Comparison of ENCODE assay signal across 20 cellular contexts in the genomic region with DNA sequence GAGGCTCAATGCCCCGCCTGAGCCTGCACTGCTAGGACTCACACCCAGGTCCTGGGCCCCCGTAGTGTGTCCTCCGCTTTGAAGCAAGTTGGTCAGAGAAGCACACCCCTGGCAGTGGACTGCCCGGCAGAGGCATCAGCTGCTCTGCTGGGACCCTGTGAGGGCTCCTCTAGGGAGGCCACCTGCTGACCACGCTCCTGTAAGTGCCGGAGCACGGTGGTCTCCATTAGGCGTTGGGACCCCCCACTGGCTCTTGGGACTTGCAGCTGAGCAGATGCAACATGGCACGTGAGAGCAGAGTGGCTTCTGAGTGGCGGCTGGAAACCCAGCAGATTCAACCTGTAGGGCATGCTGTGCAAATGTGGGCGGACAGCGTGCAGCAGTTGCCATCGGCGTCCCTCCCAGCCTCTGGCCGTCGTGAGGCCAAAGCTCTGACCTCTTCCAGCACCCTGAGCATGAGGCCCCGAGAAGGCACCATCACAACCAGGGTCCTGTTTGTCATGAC. TPM values are rescaled to one million over a fixed set of nuclear protein-coding genes. Genes with fewer than 3 reads are reported as not detected.
DNase-seq lines count a peak whose midpoint lies in the region; ATAC-seq and TF ChIP-seq lines count a peak whose summit lies in the region.
"Had no signal": no experiment of that assay in that cellular context is flagged by ENCODE, and none has a peak within 500 bp of the region (broad histone marks: within the 10 kb centered on the region; RNA-seq: fewer than 3 reads in every experiment).

No MANE protein-coding gene starts in this region.

- H3K27me3 Mint-ChIP-seq in endodermal cell (ENCODE audit: insufficient read depth), result peaks cover 52% of the 10 kb centered on the region

- no peaks in the 10 kb centered on the region for H4K20me1 ChIP-seq in SK-N-SH (ENCODE audit: insufficient read depth)
- H4K20me1 ChIP-seq in DND-41 (ENCODE audit: insufficient read depth, low read length), result no peaks in the 10 kb centered on the region

- no peaks in the 10 kb centered on the region for H3K36me3 Mint-ChIP-seq in endodermal cell (ENCODE audit: low read depth)

- no peak overlapping the region for H3K27ac Mint-ChIP-seq in endodermal cell

- H3K4me1 Mint-ChIP-seq in endodermal cell, result no peaks in the 10 kb centered on the region

- TF ChIP-seq EP300 in SK-N-SH (IDR thresholded peaks at IDR 0.05; ENCODE audit: borderline replicate concordance in 1 of 2, low read depth in 1 of 2, low read length in 1 of 2), result no peak

- H3K4me1 ChIP-seq in SK-N-SH (ENCODE audit: control insufficient read depth in 1 of 2, insufficient read depth in 2 of 2, low read depth in 1 of 2, low read length in 1 of 2) (peaks cover 0 to 21% of the 10 kb centered on the region in 2 experiments; a peak in 1 of 4 replicates), DND-41 (ENCODE audit: insufficient read depth, low read length) (peaks cover 33% of the 10 kb centered on the region), endodermal cell (ENCODE audit: control insufficient read depth, insufficient read depth, low read length) (peaks cover 3% of the 10 kb centered on the region), prostate gland (replicated peaks) (no peaks in the 10 kb centered on the region)

- ATAC-seq in SK-N-SH treated with all-trans-retinoic acid at 6 μM for 48 hours, result no peak
- ATAC-seq in DND-41 (ENCODE audit: insufficient read depth, low read depth), result no peak

- TF ChIP-seq CTCF in SK-N-SH (IDR thresholded peaks at IDR 0.05), result no peak
- TF ChIP-seq CTCF in DND-41 (IDR thresholded peaks at IDR 0.05; ENCODE audit: borderline replicate concordance, extremely low read depth, low read length, poor library complexity, severe bottlenecking), result no peak
- TF ChIP-seq CTCF in endodermal cell (conservative IDR thresholded peaks at IDR 0.05), result no peak
- TF ChIP-seq CTCF in prostate gland (IDR thresholded peaks at IDR 0.05), result no peak

- H3K4me2 ChIP-seq in SK-N-SH, result no peak overlapping the region
- peak overlapping the region; percentile 27 for H3K4me2 ChIP-seq in DND-41 (ENCODE audit: insufficient read depth, low read length)

- no peaks in the 10 kb centered on the region for H3K36me3 ChIP-seq in SK-N-SH (replicated peaks in 1 of 2; ENCODE audit: control insufficient read depth in 1 of 2, insufficient read depth in 2 of 2, low read length in 1 of 2)
- no peaks in the 10 kb centered on the region for H3K36me3 ChIP-seq in DND-41 (ENCODE audit: insufficient read depth, low read length)
- H3K36me3 ChIP-seq in endodermal cell (ENCODE audit: control insufficient read depth, insufficient read depth, low read length), result no peaks in the 10 kb centered on the region
- no peaks in the 10 kb centered on the region for H3K36me3 ChIP-seq in prostate gland

- H3K9ac ChIP-seq in SK-N-SH (no peak overlapping the region), DND-41 (ENCODE audit: low read depth, low read length) (peak overlapping the region; percentile 38), endodermal cell (ENCODE audit: extremely low read depth, low read length, poor library complexity, severe bottlenecking) (no peak overlapping the region)

- H3K4me3 Mint-ChIP-seq in endodermal cell, result no peak overlapping the region

- H3F3A ChIP-seq in SK-N-SH (replicated peaks; ENCODE audit: insufficient read depth), result no peaks in the 10 kb centered on the region

- H3K9me2 ChIP-seq in SK-N-SH, result no peaks in the 10 kb centered on the region

- no peak for TF ChIP-seq RAD21 in SK-N-SH (IDR thresholded peaks at IDR 0.05; ENCODE audit: low read length)

- POLR2A ChIA-PET in SK-N-SH (lab: Yijun Ruan, JAX), result no interaction called here

- H3K27ac ChIP-seq in SK-N-SH (ENCODE audit: low read depth in 2 of 2, low read length in 1 of 2), result no peak overlapping the region
- peak overlapping the region; percentile 73 for H3K27ac ChIP-seq in DND-41 (ENCODE audit: low read length)
- no peak overlapping the region for H3K27ac ChIP-seq in endodermal cell (ENCODE audit: low read depth, low read length)
- H3K27ac ChIP-seq in prostate gland, result no peak overlapping the region
- H3K27ac ChIP-seq: 22Rv1 had no signal

- no peak for TF ChIP-seq POLR2A in prostate gland (IDR thresholded peaks at IDR 0.05)

- intact Hi-C loops in posterior vena cava (cut with DNase I) (loop anchor here in 1 of 2 donors (10.0 kb wide), 1 partner anchor 177 kb away; no protein-coding TSS in a partner anchor), prostate gland (cut with DNase I) (no loop called here)

- H3K4me3 ChIP-seq in SK-N-SH (ENCODE audit: low read depth in 2 of 2, low read length in 1 of 2), result no peak overlapping the region
- no peak overlapping the region for H3K4me3 ChIP-seq in DND-41 (ENCODE audit: low read depth in 1 of 2, low read length in 2 of 2)
- no peak overlapping the region for H3K4me3 ChIP-seq in endodermal cell (ENCODE audit: low read length)
- no peak overlapping the region for H3K4me3 ChIP-seq in prostate gland
- H3K4me3 ChIP-seq: K562 had no signal

- WGBS in SK-N-SH (ENCODE audit: low lambda C conversion rate), result 63% methylated on average over 12 of the region's 17 CpGs
- WGBS in endodermal cell (ENCODE audit: insufficient coverage in 1 of 2, insufficient read length in 1 of 2), 2 experiments, result 85 to 91% methylated on average over 14 to 17 of the region's 17 CpGs
- 83% methylated on average over 17 of the region's 17 CpGs for WGBS in prostate gland

- peaks cover 25% of the 10 kb centered on the region for H3K27me3 ChIP-seq in SK-N-SH (ENCODE audit: insufficient read depth)
- H3K27me3 ChIP-seq in DND-41 (ENCODE audit: insufficient read depth, low read length, poor library complexity), result no peaks in the 10 kb centered on the region
- peaks cover 77% of the 10 kb centered on the region for H3K27me3 ChIP-seq in endodermal cell (ENCODE audit: control insufficient read depth, insufficient read depth, low read length, poor library complexity, severe bottlenecking)
- H3K27me3 ChIP-seq in prostate gland (replicated peaks; ENCODE audit: insufficient read depth), result peaks cover 8% of the 10 kb centered on the region

- no peaks in the 10 kb centered on the region for H3K9me3 ChIP-seq in SK-N-SH
- no peaks in the 10 kb centered on the region for H3K9me3 ChIP-seq in DND-41 (ENCODE audit: insufficient read depth, low read length, severe bottlenecking)
- no peaks in the 10 kb centered on the region for H3K9me3 ChIP-seq in endodermal cell (ENCODE audit: control insufficient read depth, low read length)
- no peaks in the 10 kb centered on the region for H3K9me3 ChIP-seq in prostate gland

- DNase-seq in SK-N-SH (peak; percentile 32), DND-41 (no peak), endodermal cell (peak; percentile 40), posterior vena cava (ENCODE audit: low spot score) (peak; percentile 72), prostate gland (ENCODE audit: low spot score) (no peak), RPMI8226 (no peak), NCI-H1436 (lab: John Stamatoyannopoulos, UW) (no peak)
- DNase-seq: DMS 273 treated with DMSO at 0.1 percent for 48 hours, GDM1, NCI-H187, NCI-H2227 treated with DMSO at 0.1 percent for 48 hours, NCI-H510A treated with DMSO at 0.1 percent for 48 hours, NCI-H774, OCI-M1 had no signal

- H3K79me2 ChIP-seq in SK-N-SH (ENCODE audit: insufficient read depth), result no peaks in the 10 kb centered on the region
- H3K79me2 ChIP-seq in DND-41 (ENCODE audit: insufficient read depth, low read length), result no peaks in the 10 kb centered on the region

- H2AFZ ChIP-seq in SK-N-SH (ENCODE audit: low read depth) (no peak overlapping the region), DND-41 (ENCODE audit: low read depth, low read length) (no peak overlapping the region)

- no peaks in the 10 kb centered on the region for H3K9me3 Mint-ChIP-seq in endodermal cell

- CTCF ChIA-PET in SK-N-SH (lab: Yijun Ruan, JAX), result interaction anchor here (2.1 to 2.6 kb wide), 2 partner anchors 110 to 164 kb away, joined by 5 to 7 read pairs; no protein-coding TSS in a partner anchor

TF ChIP-seq in SK-N-SH, 30 proteins besides CTCF, POLR2A, EP300 and RAD21 (continues in another document):
- no peak for TF ChIP-seq TAF1 (IDR thresholded peaks at IDR 0.05; ENCODE audit: borderline replicate concordance, low read depth, low read length)
- no peak for TF ChIP-seq FOXJ3 (CRISPR knock-in tag; IDR thresholded peaks at IDR 0.05)

TF ChIP-seq in SK-N-SH treated with all-trans-retinoic acid at 6 μM for 48 hours, 23 proteins besides CTCF, POLR2A, EP300 and RAD21:
- TF ChIP-seq CSDC2 (CRISPR knock-in tag; IDR thresholded peaks at IDR 0.05), result no peak

RNA-seq across cellular contexts. Expression of a gene that starts 16.9 kb away (rescaled TPM):
- polyA plus RNA-seq in SK-N-SH (2012; rRNA removed), result not detected in 2 replicates
- polyA plus RNA-seq in SK-N-SH (2012; cell fraction: cytosol; rRNA removed), result not detected in 2 replicates
- not detected in 2 replicates for polyA plus RNA-seq in SK-N-SH (2012; cell fraction: nucleus; rRNA removed)
- total RNA-seq in endodermal cell, result not detected
- polyA plus RNA-seq in endodermal cell (2013, experiment 1 of 2), result not detected
- not detected for polyA plus RNA-seq in endodermal cell (2013, experiment 2 of 2)
- not detected for total RNA-seq in posterior vena cava
- 1 to 10 TPM in 1 of 2 donors, not detected in 1; 2.7 TPM for total RNA-seq in prostate gland
- total RNA-seq: Daoy, K562, RPMI7951 had no signal
- polyA plus RNA-seq: AG04450, K562 had no signal

RNA-seq across cellular contexts. Expression of a gene that starts 30.5 kb away (rescaled TPM):
- polyA plus RNA-seq in SK-N-SH (2012; rRNA removed), result not detected in 2 replicates
- polyA plus RNA-seq in SK-N-SH (2012; cell fraction: cytosol; rRNA removed), result not detected in 2 replicates
- polyA plus RNA-seq in SK-N-SH (2012; cell fraction: nucleus; rRNA removed), result not detected in 2 replicates
- total RNA-seq in endodermal cell (not detected), posterior vena cava (under 1 TPM in 1 of 2 donors, not detected in 1; 0.62 TPM), prostate gland (1 to 10 TPM in 1 of 2 donors, not detected in 1; 1.0 TPM)
- not detected for polyA plus RNA-seq in endodermal cell (2013, experiment 1 of 2)
- polyA plus RNA-seq in endodermal cell (2013, experiment 2 of 2), result not detected
- total RNA-seq: Daoy, K562, RPMI7951 had no signal
- polyA plus RNA-seq: AG04450, K562 had no signal

RNA-seq across cellular contexts. Expression of a gene that starts 36.6 kb away (rescaled TPM):
- polyA plus RNA-seq in SK-N-SH (2012; rRNA removed), result 7.8 and 10.9 TPM in 2 replicates
- polyA plus RNA-seq in SK-N-SH (2012; cell fraction: cytosol; rRNA removed), result 2.7 and 4.3 TPM in 2 replicates
- 39.6 and 46.8 TPM in 2 replicates for polyA plus RNA-seq in SK-N-SH (2012; cell fraction: nucleus; rRNA removed)
- total RNA-seq in endodermal cell (1 to 10 TPM; 1.2 to 4.8 TPM), posterior vena cava (10 to 100 TPM; 61.2 to 84.0 TPM), prostate gland (10 to 100 TPM; 35.0 to 50.7 TPM)
- 15.4 TPM for polyA plus RNA-seq in endodermal cell (2013, experiment 1 of 2)
- 16.4 TPM for polyA plus RNA-seq in endodermal cell (2013, experiment 2 of 2)

Comparison
In these comparisons a context has a peak if more than half of its experiments do, and no peak if none do; other contexts are left out.
1. DNase-seq: peak in SK-N-SH (single experiment), endodermal cell (single experiment) and posterior vena cava (single experiment); none in DND-41 (single experiment), prostate gland (single experiment), RPMI8226 (single experiment) and NCI-H1436 (single experiment).
2. RNA of a gene that starts 36.6 kb away (total RNA-seq): 61.2 to 84.0 TPM in posterior vena cava and 35.0 to 50.7 TPM in prostate gland; 1.2 to 4.8 TPM in endodermal cell; every median in the first group is over 4 times any median in the second.